12 cellular contexts compared by ENCODE assay signal in genomic region chr11:126700773-126701554, GRCh38.
A peak's percentile ranks its signal among the peaks of the same experiment; 100 is the strongest.
DNase-seq lines count a peak whose midpoint lies in the region; ATAC-seq, FAIRE-seq and TF ChIP-seq lines count a peak whose summit lies in the region.
"Had no signal": no experiment of that assay in that cellular context is flagged by ENCODE, and none has a peak within 500 bp of the region (broad histone marks: within the 10 kb centered on the region; RNA-seq: fewer than 3 reads in every experiment).

No MANE protein-coding gene starts in this region.

- WGBS in lower leg skin, 2 donors = 75 to 85% methylated on average over 9 of the region's 9 CpGs

- TF ChIP-seq POLR2A in GM12892 (IDR thresholded peaks at IDR 0.05; ENCODE audit: low read depth, low read length) (no peak), lower leg skin (IDR thresholded peaks at IDR 0.05) (no peak)

- ATAC-seq in GM21360 (IDR thresholded peaks at IDR 0.05; ENCODE audit: unreplicated experiment) (peak; percentile 82), HG03175 (IDR thresholded peaks at IDR 0.05; ENCODE audit: unreplicated experiment) (peak; percentile 49), sciatic nerve (no peak)

- FAIRE-seq in GM12892 (lab: Jason Lieb, UNC) = peak; percentile 70

- no peak for TF ChIP-seq CTCF in lower leg skin (IDR thresholded peaks at IDR 0.05)

- H3K4me3 ChIP-seq in lower leg skin (ENCODE audit: low read depth, poor library complexity, severe bottlenecking) = no peak overlapping the region

- no peak for DNase-seq in GM12892 (ENCODE audit: insufficient read length)
- peak; percentile 42 for DNase-seq in epidermal melanocyte (ENCODE audit: insufficient read length, low spot score)
- DNase-seq in GM19238 (ENCODE audit: insufficient read length, low spot score) = no peak
- no peak for DNase-seq in NCI-H1105 (lab: John Stamatoyannopoulos, UW)
- no peak for DNase-seq in sciatic nerve (ENCODE audit: low spot score)
- no peak for DNase-seq in lower leg skin (ENCODE audit: low spot score in 2 of 2)
- DNase-seq: AML-193; naive B cell; NCI-H526 treated with DMSO at 0.1 percent for 48 hours; stimulated activated naive CD4-positive, alpha-beta T cell treated with Interleukin-2 at 50 U/mL for 16 hours had no signal

- intact Hi-C loops in sciatic nerve (cut with DNase I) = no loop called here
- intact Hi-C loops in lower leg skin (cut with DNase I; ENCODE audit: low total_unique reads) = no loop called here
